26 cellular contexts compared by ENCODE assay signal in the genomic region with DNA sequence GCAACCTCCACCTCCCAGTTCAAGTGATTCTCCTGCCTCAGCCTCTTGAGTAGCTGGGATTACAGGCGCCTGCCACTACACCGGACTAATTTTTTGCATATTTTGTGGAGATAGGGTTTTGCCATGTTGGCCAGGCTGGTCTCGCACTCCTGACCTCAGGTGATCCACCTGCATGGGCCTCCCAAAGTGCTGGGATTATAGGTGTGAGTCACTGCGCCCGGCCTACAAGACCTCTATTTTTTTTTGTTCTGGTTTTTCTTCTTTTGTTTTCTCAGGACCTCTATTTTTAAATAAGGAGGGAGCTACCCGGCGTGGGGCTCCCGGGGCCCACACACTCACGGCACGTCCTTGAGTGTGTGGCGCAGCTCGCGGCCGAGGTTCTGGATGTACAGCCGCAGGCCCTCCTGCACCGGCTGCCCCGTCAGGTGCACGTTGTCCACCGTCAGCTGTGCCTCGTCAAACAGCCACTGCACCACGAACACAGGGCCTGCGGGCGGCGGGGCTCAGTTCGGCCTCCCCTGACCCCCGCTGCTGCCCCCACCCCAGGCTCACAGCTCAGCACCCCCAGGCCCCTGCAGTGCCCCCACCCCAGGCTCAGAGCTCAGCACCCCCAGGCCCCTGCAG. TPM values are rescaled to one million over a fixed set of nuclear protein-coding genes. Genes with fewer than 3 reads are reported as not detected.
"Had no signal": no experiment of that assay in that cellular context is flagged by ENCODE, and none has a peak within 500 bp of the region (broad histone marks: within the 10 kb centered on the region; RNA-seq: fewer than 3 reads in every experiment).

No MANE protein-coding gene starts in this region.

- H3K4me1 Mint-ChIP-seq: nephron had no signal

- H3K4me3 ChIP-seq: dorsolateral prefrontal cortex, heart right ventricle, right atrium auricular region, stomach, thoracic aorta, transverse colon had no signal

- H3K27ac ChIP-seq: dorsolateral prefrontal cortex, heart right ventricle, neutrophil, right atrium auricular region, stomach, thoracic aorta, transverse colon had no signal

- H3K36me3 Mint-ChIP-seq: naive B cell had no signal

- DNase-seq: cortex of kidney; dorsolateral prefrontal cortex; effector CD8-positive, alpha-beta T cell; heart right ventricle; hypothalamus; kidney glomerular epithelial cell; mesendoderm; naive B cell; small intestine; stimulated activated CD4-positive, alpha-beta T cell treated with anti-CD3 and anti-CD28 coated beads, Interleukin-12 subunit alpha, Interleukin-12 subunit beta, amount 100 ng/mL, for 4 hours; stomach; substantia nigra; transverse colon had no signal

- ATAC-seq: esophagus mucosa, heart right ventricle had no signal

- H3K4me3 Mint-ChIP-seq: central memory CD8-positive, alpha-beta T cell; naive B cell; nephron had no signal

- H3K9me3 ChIP-seq: neutrophil, right atrium auricular region, stomach, thoracic aorta, transverse colon had no signal

- H3K27ac Mint-ChIP-seq: naive B cell, nephron had no signal

- H3K36me3 ChIP-seq: heart right ventricle, neutrophil, right atrium auricular region, stomach, thoracic aorta, transverse colon had no signal

RNA-seq across cellular contexts. Expression of a gene that starts 5.8 kb away (rescaled TPM):
- total RNA-seq: esophagus mucosa, glomerular endothelial cell, posterior vena cava, thoracic aorta, transverse colon had no signal

RNA-seq across cellular contexts. Expression of a gene that starts 8.1 kb away (rescaled TPM):
- total RNA-seq: esophagus mucosa, fibroblast of lung, glomerular endothelial cell, liver, lung microvascular endothelial cell, osteocyte, posterior vena cava, stomach, thoracic aorta, transverse colon had no signal
- polyA plus RNA-seq: fibroblast of lung, liver, stomach, urinary bladder had no signal
